Comparison of ENCODE assay signal across 1 cellular context in the genomic region with DNA sequence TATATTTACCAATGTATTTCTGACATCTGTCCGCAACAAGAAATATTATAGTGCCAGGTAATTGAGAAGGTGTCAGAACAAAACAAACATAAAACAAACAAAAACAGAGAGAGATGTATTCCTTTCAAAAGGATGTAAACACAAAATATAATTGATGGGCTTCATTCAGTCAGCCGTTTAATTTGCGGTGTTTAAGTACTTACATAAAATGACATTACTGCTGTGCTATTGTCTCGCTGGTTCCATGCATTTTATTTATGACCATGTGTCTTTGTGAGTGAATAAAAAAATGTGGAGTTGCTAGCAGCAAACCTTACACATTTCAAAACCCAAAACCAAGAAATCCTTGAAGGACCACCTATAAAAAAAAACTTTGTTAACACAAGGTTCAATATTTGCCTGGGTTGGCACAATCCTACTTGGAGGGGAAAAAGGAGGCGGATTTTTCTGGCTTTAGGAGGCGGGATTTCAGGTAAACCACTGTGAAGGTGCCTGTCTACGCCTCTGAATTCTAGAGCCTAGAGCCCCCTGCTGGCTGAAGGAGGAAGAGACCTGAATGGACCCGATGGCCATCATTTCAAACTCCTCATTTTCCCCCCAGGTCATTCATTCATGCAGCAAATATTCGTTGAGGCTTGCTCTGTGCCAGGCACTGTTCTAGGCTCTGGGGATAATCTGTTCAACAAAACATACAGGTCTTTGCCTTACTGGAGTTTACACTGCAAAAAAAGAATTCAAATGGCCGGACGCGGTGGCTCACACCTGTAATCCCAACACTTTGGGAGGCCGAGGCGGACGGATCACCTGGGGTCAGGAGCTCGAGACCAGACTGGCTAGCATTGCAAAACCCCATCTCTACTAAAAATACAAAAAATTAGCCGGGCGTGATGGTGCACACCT.
TF ChIP-seq lines count a peak whose summit lies in the region.

No MANE protein-coding gene starts in this region.

TF ChIP-seq in HEK293, 187 proteins besides CTCF, POLR2A, EP300 and RAD21 (continued from another document and continues in another):
- TF ChIP-seq, protein P1, sequence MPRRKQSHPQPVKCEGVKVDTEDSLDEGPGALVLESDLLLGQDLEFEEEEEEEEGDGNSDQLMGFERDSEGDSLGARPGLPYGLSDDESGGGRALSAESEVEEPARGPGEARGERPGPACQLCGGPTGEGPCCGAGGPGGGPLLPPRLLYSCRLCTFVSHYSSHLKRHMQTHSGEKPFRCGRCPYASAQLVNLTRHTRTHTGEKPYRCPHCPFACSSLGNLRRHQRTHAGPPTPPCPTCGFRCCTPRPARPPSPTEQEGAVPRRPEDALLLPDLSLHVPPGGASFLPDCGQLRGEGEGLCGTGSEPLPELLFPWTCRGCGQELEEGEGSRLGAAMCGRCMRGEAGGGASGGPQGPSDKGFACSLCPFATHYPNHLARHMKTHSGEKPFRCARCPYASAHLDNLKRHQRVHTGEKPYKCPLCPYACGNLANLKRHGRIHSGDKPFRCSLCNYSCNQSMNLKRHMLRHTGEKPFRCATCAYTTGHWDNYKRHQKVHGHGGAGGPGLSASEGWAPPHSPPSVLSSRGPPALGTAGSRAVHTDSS (tag by site-specific recombination; IDR thresholded peaks at IDR 0.05): no peak
- TF ChIP-seq HOXC10 (CRISPR knock-in tag; IDR thresholded peaks at IDR 0.05) (no peak), ZNF202 (tag by site-specific recombination; IDR thresholded peaks at IDR 0.05; ENCODE audit: borderline replicate concordance) (no peak), ZNF335 (tag by site-specific recombination; conservative IDR thresholded peaks at IDR 0.05) (peak; percentile 31; the same call in 1 of the 2 replicates), ZNF157 (tag by site-specific recombination; IDR thresholded peaks at IDR 0.05) (no peak), ZNF24 (tag by site-specific recombination; IDR thresholded peaks at IDR 0.05) (no peak), ZNF473 (tag by site-specific recombination; IDR thresholded peaks at IDR 0.05) (no peak), ZNF560 (tag by site-specific recombination; IDR thresholded peaks at IDR 0.05; ENCODE audit: borderline replicate concordance) (no peak), ZNF114 (tag by site-specific recombination; IDR thresholded peaks at IDR 0.05) (no peak), ZNF133 (tag by site-specific recombination; IDR thresholded peaks at IDR 0.05) (no peak), ZNF747 (tag by site-specific recombination; IDR thresholded peaks at IDR 0.05) (no peak), ZBTB48 (tag by site-specific recombination; IDR thresholded peaks at IDR 0.05) (no peak), ZNF558 (tag by site-specific recombination; IDR thresholded peaks at IDR 0.05) (no peak), ZNF561 (tag by site-specific recombination; IDR thresholded peaks at IDR 0.05; ENCODE audit: borderline replicate concordance) (peak; percentile 30; the same call in 1 of the 2 replicates), SCRT2 (tag by site-specific recombination; IDR thresholded peaks at IDR 0.05) (no peak), SP7 (tag by site-specific recombination; IDR thresholded peaks at IDR 0.05) (peak; percentile 77), ZNF280C (tag by site-specific recombination; IDR thresholded peaks at IDR 0.05) (no peak), ZNF580 (tag by site-specific recombination; IDR thresholded peaks at IDR 0.05) (no peak), YY1 (tag by site-specific recombination; IDR thresholded peaks at IDR 0.05) (peak; percentile 20; the same call in 1 of the 2 replicates), HOXD13 (CRISPR knock-in tag; IDR thresholded peaks at IDR 0.05; ENCODE audit: borderline replicate concordance) (no peak), ATF2 (tag by site-specific recombination; IDR thresholded peaks at IDR 0.05; ENCODE audit: low read depth) (no peak), ZNF530 (tag by site-specific recombination; IDR thresholded peaks at IDR 0.05; ENCODE audit: low read depth) (no peak), REPIN1 (tag by site-specific recombination; IDR thresholded peaks at IDR 0.05; ENCODE audit: low read depth) (no peak), SCRT1 (tag by site-specific recombination; IDR thresholded peaks at IDR 0.05; ENCODE audit: borderline replicate concordance) (no peak), OVOL3 (tag by site-specific recombination; IDR thresholded peaks at IDR 0.05) (no peak), YY2 (tag by site-specific recombination; IDR thresholded peaks at IDR 0.05) (no peak), ZFP37 (tag by site-specific recombination; IDR thresholded peaks at IDR 0.05) (no peak), ZNF830 (tag by site-specific recombination; IDR thresholded peaks at IDR 0.05; ENCODE audit: low read depth) (no peak), ZNF239 (tag by site-specific recombination; IDR thresholded peaks at IDR 0.05) (no peak), ZSCAN30 (tag by site-specific recombination; IDR thresholded peaks at IDR 0.05) (peak; percentile 33)
- TF ChIP-seq, protein P2, sequence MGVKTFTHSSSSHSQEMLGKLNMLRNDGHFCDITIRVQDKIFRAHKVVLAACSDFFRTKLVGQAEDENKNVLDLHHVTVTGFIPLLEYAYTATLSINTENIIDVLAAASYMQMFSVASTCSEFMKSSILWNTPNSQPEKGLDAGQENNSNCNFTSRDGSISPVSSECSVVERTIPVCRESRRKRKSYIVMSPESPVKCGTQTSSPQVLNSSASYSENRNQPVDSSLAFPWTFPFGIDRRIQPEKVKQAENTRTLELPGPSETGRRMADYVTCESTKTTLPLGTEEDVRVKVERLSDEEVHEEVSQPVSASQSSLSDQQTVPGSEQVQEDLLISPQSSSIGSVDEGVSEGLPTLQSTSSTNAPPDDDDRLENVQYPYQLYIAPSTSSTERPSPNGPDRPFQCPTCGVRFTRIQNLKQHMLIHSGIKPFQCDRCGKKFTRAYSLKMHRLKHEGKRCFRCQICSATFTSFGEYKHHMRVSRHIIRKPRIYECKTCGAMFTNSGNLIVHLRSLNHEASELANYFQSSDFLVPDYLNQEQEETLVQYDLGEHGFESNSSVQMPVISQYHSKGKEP (tag by site-specific recombination; IDR thresholded peaks at IDR 0.05): peak; percentile 81
- TF ChIP-seq, protein P3, sequence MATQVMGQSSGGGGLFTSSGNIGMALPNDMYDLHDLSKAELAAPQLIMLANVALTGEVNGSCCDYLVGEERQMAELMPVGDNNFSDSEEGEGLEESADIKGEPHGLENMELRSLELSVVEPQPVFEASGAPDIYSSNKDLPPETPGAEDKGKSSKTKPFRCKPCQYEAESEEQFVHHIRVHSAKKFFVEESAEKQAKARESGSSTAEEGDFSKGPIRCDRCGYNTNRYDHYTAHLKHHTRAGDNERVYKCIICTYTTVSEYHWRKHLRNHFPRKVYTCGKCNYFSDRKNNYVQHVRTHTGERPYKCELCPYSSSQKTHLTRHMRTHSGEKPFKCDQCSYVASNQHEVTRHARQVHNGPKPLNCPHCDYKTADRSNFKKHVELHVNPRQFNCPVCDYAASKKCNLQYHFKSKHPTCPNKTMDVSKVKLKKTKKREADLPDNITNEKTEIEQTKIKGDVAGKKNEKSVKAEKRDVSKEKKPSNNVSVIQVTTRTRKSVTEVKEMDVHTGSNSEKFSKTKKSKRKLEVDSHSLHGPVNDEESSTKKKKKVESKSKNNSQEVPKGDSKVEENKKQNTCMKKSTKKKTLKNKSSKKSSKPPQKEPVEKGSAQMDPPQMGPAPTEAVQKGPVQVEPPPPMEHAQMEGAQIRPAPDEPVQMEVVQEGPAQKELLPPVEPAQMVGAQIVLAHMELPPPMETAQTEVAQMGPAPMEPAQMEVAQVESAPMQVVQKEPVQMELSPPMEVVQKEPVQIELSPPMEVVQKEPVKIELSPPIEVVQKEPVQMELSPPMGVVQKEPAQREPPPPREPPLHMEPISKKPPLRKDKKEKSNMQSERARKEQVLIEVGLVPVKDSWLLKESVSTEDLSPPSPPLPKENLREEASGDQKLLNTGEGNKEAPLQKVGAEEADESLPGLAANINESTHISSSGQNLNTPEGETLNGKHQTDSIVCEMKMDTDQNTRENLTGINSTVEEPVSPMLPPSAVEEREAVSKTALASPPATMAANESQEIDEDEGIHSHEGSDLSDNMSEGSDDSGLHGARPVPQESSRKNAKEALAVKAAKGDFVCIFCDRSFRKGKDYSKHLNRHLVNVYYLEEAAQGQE (tag by site-specific recombination; IDR thresholded peaks at IDR 0.05): no peak
- TF ChIP-seq, protein P4, sequence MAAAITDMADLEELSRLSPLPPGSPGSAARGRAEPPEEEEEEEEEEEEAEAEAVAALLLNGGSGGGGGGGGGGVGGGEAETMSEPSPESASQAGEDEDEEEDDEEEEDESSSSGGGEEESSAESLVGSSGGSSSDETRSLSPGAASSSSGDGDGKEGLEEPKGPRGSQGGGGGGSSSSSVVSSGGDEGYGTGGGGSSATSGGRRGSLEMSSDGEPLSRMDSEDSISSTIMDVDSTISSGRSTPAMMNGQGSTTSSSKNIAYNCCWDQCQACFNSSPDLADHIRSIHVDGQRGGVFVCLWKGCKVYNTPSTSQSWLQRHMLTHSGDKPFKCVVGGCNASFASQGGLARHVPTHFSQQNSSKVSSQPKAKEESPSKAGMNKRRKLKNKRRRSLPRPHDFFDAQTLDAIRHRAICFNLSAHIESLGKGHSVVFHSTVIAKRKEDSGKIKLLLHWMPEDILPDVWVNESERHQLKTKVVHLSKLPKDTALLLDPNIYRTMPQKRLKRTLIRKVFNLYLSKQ (tag by site-specific recombination; IDR thresholded peaks at IDR 0.05; ENCODE audit: borderline replicate concordance): no peak
- TF ChIP-seq, protein P5, sequence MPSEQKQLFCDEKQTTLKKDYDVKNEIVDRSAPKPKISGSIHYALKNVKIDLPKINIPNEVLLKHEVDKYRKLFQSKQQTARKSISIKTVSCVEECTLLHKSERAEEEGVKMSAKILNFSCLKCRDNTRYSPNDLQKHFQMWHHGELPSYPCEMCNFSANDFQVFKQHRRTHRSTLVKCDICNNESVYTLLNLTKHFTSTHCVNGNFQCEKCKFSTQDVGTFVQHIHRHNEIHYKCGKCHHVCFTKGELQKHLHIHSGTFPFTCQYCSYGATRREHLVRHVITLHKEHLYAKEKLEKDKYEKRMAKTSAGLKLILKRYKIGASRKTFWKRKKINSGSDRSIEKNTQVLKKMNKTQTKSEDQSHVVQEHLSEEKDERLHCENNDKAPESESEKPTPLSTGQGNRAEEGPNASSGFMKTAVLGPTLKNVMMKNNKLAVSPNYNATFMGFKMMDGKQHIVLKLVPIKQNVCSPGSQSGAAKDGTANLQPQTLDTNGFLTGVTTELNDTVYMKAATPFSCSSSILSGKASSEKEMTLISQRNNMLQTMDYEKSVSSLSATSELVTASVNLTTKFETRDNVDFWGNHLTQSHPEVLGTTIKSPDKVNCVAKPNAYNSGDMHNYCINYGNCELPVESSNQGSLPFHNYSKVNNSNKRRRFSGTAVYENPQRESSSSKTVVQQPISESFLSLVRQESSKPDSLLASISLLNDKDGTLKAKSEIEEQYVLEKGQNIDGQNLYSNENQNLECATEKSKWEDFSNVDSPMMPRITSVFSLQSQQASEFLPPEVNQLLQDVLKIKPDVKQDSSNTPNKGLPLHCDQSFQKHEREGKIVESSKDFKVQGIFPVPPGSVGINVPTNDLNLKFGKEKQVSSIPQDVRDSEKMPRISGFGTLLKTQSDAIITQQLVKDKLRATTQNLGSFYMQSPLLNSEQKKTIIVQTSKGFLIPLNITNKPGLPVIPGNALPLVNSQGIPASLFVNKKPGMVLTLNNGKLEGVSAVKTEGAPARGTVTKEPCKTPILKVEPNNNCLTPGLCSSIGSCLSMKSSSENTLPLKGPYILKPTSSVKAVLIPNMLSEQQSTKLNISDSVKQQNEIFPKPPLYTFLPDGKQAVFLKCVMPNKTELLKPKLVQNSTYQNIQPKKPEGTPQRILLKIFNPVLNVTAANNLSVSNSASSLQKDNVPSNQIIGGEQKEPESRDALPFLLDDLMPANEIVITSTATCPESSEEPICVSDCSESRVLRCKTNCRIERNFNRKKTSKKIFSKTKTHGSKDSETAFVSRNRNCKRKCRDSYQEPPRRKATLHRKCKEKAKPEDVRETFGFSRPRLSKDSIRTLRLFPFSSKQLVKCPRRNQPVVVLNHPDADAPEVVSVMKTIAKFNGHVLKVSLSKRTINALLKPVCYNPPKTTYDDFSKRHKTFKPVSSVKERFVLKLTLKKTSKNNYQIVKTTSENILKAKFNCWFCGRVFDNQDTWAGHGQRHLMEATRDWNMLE (tag by site-specific recombination; conservative IDR thresholded peaks at IDR 0.05; ENCODE audit: low read depth): no peak
- TF ChIP-seq, protein P6, sequence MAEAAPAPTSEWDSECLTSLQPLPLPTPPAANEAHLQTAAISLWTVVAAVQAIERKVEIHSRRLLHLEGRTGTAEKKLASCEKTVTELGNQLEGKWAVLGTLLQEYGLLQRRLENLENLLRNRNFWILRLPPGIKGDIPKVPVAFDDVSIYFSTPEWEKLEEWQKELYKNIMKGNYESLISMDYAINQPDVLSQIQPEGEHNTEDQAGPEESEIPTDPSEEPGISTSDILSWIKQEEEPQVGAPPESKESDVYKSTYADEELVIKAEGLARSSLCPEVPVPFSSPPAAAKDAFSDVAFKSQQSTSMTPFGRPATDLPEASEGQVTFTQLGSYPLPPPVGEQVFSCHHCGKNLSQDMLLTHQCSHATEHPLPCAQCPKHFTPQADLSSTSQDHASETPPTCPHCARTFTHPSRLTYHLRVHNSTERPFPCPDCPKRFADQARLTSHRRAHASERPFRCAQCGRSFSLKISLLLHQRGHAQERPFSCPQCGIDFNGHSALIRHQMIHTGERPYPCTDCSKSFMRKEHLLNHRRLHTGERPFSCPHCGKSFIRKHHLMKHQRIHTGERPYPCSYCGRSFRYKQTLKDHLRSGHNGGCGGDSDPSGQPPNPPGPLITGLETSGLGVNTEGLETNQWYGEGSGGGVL (tag by site-specific recombination; IDR thresholded peaks at IDR 0.05): 0 out of 2 replicates have a peak, but pooled peaks have one; percentile 11
